ENCODE assay signal across 8 cellular contexts in genomic region chr20:62822788-62823651, GRCh38. TPM values are rescaled to one million over a fixed set of nuclear protein-coding genes. Genes with fewer than 3 reads are reported as not detected.
DNase-seq lines count a peak whose midpoint lies in the region; ATAC-seq and TF ChIP-seq lines count a peak whose summit lies in the region.

No MANE protein-coding gene starts in this region.

- no peaks in the 10 kb centered on the region for H3K79me2 ChIP-seq in Loucy (ENCODE audit: insufficient read depth, low read length)

- H3K9me3 ChIP-seq in Loucy (ENCODE audit: insufficient read depth, low read depth, low read length), result no peaks in the 10 kb centered on the region

- H3K9me2 ChIP-seq in Loucy (replicated peaks; ENCODE audit: low read depth, low read length), result no peaks in the 10 kb centered on the region

- POLR2A ChIA-PET in AG04449 (lab: Yijun Ruan, JAX), result no interaction called here

- H3K4me1 Mint-ChIP-seq in stimulated activated effector memory CD8-positive, alpha-beta T cell treated with anti-CD3 and anti-CD28 coated beads, Interleukin-12 subunit alpha, Interleukin-12 subunit beta, amount 100 ng/mL, for 72 hours, result no peaks in the 10 kb centered on the region

- H3K4me3 Mint-ChIP-seq in stimulated activated effector memory CD8-positive, alpha-beta T cell treated with anti-CD3 and anti-CD28 coated beads, Interleukin-12 subunit alpha, Interleukin-12 subunit beta, amount 100 ng/mL, for 72 hours, result no peak overlapping the region

- no peaks in the 10 kb centered on the region for H3F3A ChIP-seq in Loucy (ENCODE audit: low read depth)

- no peaks in the 10 kb centered on the region for H3K9me3 Mint-ChIP-seq in stimulated activated effector memory CD8-positive, alpha-beta T cell treated with anti-CD3 and anti-CD28 coated beads, Interleukin-12 subunit alpha, Interleukin-12 subunit beta, amount 100 ng/mL, for 72 hours

- no peak for DNase-seq in AG04449 (ENCODE audit: low read depth, low spot score)
- peak; percentile 73 for DNase-seq in GM12865 (ENCODE audit: low read depth)
- DNase-seq in SK-N-DZ (ENCODE audit: low spot score), result peak; percentile 97
- peak; percentile 57 for DNase-seq in epithelial cell of esophagus (ENCODE audit: low read depth)
- DNase-seq in stimulated activated effector memory CD8-positive, alpha-beta T cell treated with anti-CD3 and anti-CD28 coated beads, Interleukin-12 subunit alpha, Interleukin-12 subunit beta, amount 100 ng/mL, for 72 hours (ENCODE audit: low spot score in 2 of 2), result peak in 1 of 2 donors; percentile 62
- DNase-seq in activated gamma-delta T cell treated with Interleukin-2 at 50 U/mL for 16 hours, result no peak

- H4K20me1 ChIP-seq in Loucy (ENCODE audit: insufficient read depth, low read length, poor library complexity, severe bottlenecking), result no peaks in the 10 kb centered on the region

- H3K9ac ChIP-seq in Loucy (ENCODE audit: low read depth, low read length, poor library complexity, severe bottlenecking), result no peak overlapping the region

- no peak overlapping the region for H2AFZ ChIP-seq in Loucy (ENCODE audit: low read length)

- TF ChIP-seq CTCF in AG04449 (IDR thresholded peaks at IDR 0.05; ENCODE audit: insufficient read depth, low read length, missing control alignments), result peak; percentile 35
- TF ChIP-seq CTCF in GM12865 (IDR thresholded peaks at IDR 0.05; ENCODE audit: insufficient read depth, low read depth, low read length, missing control alignments), result peak; percentile 55
- TF ChIP-seq CTCF in Loucy (conservative IDR thresholded peaks at IDR 0.05; ENCODE audit: low read length), result peak; percentile 83
- peak; percentile 50 for TF ChIP-seq CTCF in epithelial cell of esophagus (IDR thresholded peaks at IDR 0.05; ENCODE audit: insufficient read depth, low read depth, low read length, missing control alignments)

- H3K27me3 ChIP-seq in Loucy (ENCODE audit: insufficient read depth, low read length, poor library complexity, severe bottlenecking), result no peaks in the 10 kb centered on the region

- H3K4me3 ChIP-seq in AG04449 (ENCODE audit: low read depth, low read length), result no peak overlapping the region
- H3K4me3 ChIP-seq in GM12865 (ENCODE audit: low read depth, low read length), result no peak overlapping the region
- no peak overlapping the region for H3K4me3 ChIP-seq in Loucy (ENCODE audit: low read length, poor library complexity, severe bottlenecking)
- no peak overlapping the region for H3K4me3 ChIP-seq in epithelial cell of esophagus (ENCODE audit: low read length)

- H3K4me1 ChIP-seq in Loucy (ENCODE audit: insufficient read depth, low read length, poor library complexity, severe bottlenecking), result no peaks in the 10 kb centered on the region

- H3K27ac Mint-ChIP-seq in stimulated activated effector memory CD8-positive, alpha-beta T cell treated with anti-CD3 and anti-CD28 coated beads, Interleukin-12 subunit alpha, Interleukin-12 subunit beta, amount 100 ng/mL, for 72 hours, result no peak overlapping the region

- CTCF ChIA-PET in AG04449 (lab: Yijun Ruan, JAX), result interaction anchor here (0.8 to 8.2 kb wide), 6 partner anchors 10 to 188 kb away, joined by 3 to 43 read pairs (median 6); no protein-coding TSS in a partner anchor

- no peaks in the 10 kb centered on the region for H3K36me3 Mint-ChIP-seq in stimulated activated effector memory CD8-positive, alpha-beta T cell treated with anti-CD3 and anti-CD28 coated beads, Interleukin-12 subunit alpha, Interleukin-12 subunit beta, amount 100 ng/mL, for 72 hours

- no peaks in the 10 kb centered on the region for H3K36me3 ChIP-seq in Loucy (ENCODE audit: insufficient read depth, low read length)

- peak; percentile 77 for ATAC-seq in stimulated activated effector memory CD8-positive, alpha-beta T cell treated with anti-CD3 and anti-CD28 coated beads, Interleukin-12 subunit alpha, Interleukin-12 subunit beta, amount 100 ng/mL, for 72 hours
- no peak for ATAC-seq in HG03039 (IDR thresholded peaks at IDR 0.05; ENCODE audit: unreplicated experiment)

- H3K4me2 ChIP-seq in Loucy (ENCODE audit: low read depth, low read length, poor library complexity, severe bottlenecking), result no peak overlapping the region

RNA-seq across cellular contexts. Expression of gene COL9A3, which starts 6.2 kb away (rescaled TPM):
- polyA plus RNA-seq in SK-N-DZ (2014; cell fraction: cytosol; rRNA removed), result 0.80 and 4.1 TPM in 2 replicates
- polyA plus RNA-seq in SK-N-DZ (2014; cell fraction: nucleus; rRNA removed), result 27.0 and 28.9 TPM in 2 replicates

RNA-seq across cellular contexts. Expression of gene OGFR, which starts 18.4 kb away (rescaled TPM):
- 26.0 and 50.0 TPM in 2 replicates for polyA plus RNA-seq in SK-N-DZ (2014; cell fraction: cytosol; rRNA removed)
- 40.1 and 56.7 TPM in 2 replicates for polyA plus RNA-seq in SK-N-DZ (2014; cell fraction: nucleus; rRNA removed)

RNA-seq across cellular contexts. Expression of gene MRGBP, which starts 26.7 kb away (rescaled TPM):
- polyA plus RNA-seq in SK-N-DZ (2014; cell fraction: cytosol; rRNA removed), result 32.5 and 36.2 TPM in 2 replicates
- polyA plus RNA-seq in SK-N-DZ (2014; cell fraction: nucleus; rRNA removed), result 38.2 and 42.4 TPM in 2 replicates

RNA-seq across cellular contexts. Expression of gene TCFL5, which starts 38.6 kb away (rescaled TPM):
- 17.7 and 18.7 TPM in 2 replicates for polyA plus RNA-seq in SK-N-DZ (2014; cell fraction: cytosol; rRNA removed)
- 12.5 and 14.3 TPM in 2 replicates for polyA plus RNA-seq in SK-N-DZ (2014; cell fraction: nucleus; rRNA removed)

Comparison
In these comparisons a context has a peak if more than half of its experiments do, and no peak if none do; other contexts are left out.
1. DNase-seq: peak in GM12865 (single experiment), SK-N-DZ (single experiment) and epithelial cell of esophagus (single experiment); none in AG04449 (single experiment) and activated gamma-delta T cell treated with Interleukin-2 at 50 U/mL for 16 hours (single experiment).
2. Peak in every context shown above with its lines, with median percentiles within 50 percentile points of each other: CTCF ChIP-seq.